Comparison of ENCODE assay signal across 9 cellular contexts in the genomic region with DNA sequence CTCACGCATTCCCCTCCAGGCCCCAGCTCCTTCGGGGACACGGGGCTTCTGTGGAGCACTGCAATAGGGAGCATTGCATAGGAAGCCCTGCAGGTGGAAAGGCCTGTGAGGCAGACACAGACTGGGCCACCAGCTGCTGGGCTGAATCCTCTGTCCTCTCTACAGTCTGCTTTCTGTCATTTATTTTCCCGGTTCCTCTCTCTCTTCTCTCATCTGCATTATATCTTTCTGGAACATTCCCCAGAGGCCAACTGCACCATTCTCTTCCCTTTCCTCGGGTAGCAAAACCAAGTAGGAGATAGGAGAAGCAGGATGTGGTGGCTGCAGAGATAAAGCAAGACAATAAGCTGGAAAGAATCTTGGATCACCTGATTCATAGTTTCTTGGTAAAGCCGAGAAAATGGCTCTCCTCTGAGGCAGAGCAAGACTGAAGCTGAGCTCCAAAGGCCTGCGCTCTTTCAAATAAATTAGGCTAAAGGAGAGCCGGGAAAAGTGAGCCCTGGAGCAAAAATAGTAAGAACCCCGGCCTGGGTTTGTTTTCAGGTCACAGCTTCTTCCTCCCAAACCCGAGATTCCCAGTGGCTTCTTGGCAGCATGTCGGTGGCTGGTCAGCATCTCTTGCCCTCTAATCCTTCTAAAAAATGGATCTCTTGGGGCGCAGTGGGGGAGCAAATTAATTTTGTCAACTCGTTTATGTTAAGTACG. TPM values are rescaled to one million over a fixed set of nuclear protein-coding genes. Genes with fewer than 3 reads are reported as not detected.
DNase-seq lines count a peak whose midpoint lies in the region; ATAC-seq and TF ChIP-seq lines count a peak whose summit lies in the region.
"Had no signal": no experiment of that assay in that cellular context is flagged by ENCODE, and none has a peak within 500 bp of the region (broad histone marks: within the 10 kb centered on the region; RNA-seq: fewer than 3 reads in every experiment).

No MANE protein-coding gene starts in this region.

- CTCF ChIA-PET in PC-3 (lab: Charles Lee): interaction anchor here (0.8 to 1.3 kb wide), 5 partner anchors 10 to 524 kb away, joined by 3 to 9 read pairs (median 3); a partner anchor contains a TSS
- CTCF ChIA-PET in activated naive CD4-positive, alpha-beta T cell treated with anti-CD3 and anti-CD28 coated beads for 36 hours (lab: Charles Lee): interaction anchor here (1.0 to 1.3 kb wide), 2 partner anchors 11 to 127 kb away, joined by 4 read pairs; no protein-coding TSS in a partner anchor

- no peaks in the 10 kb centered on the region for H4K20me1 ChIP-seq in PC-3 (ENCODE audit: low read length)

- no peaks in the 10 kb centered on the region for H3K79me2 ChIP-seq in PC-3 (ENCODE audit: low read length)

- TF ChIP-seq CTCF in PC-3 (conservative IDR thresholded peaks at IDR 0.05; ENCODE audit: low read depth, low read length) (no peak), lower lobe of right lung (IDR thresholded peaks at IDR 0.05) (no peak), tibial nerve (IDR thresholded peaks at IDR 0.05) (no peak)

- H3K4me1 ChIP-seq in PC-3 (ENCODE audit: insufficient read depth, low read length) (peaks cover 18% of the 10 kb centered on the region), lower lobe of right lung (peaks cover 12% of the 10 kb centered on the region), tibial nerve (peaks cover 0 to 14% (median 3%) of the 10 kb centered on the region in 4 donors)

- no peak overlapping the region for H3K27ac Mint-ChIP-seq in activated naive CD4-positive, alpha-beta T cell treated with anti-CD3 and anti-CD28 coated beads for 36 hours

- H3K9me3 ChIP-seq in PC-3 (ENCODE audit: low read length): no peaks in the 10 kb centered on the region
- H3K9me3 ChIP-seq in lower lobe of right lung: no peaks in the 10 kb centered on the region
- no peaks in the 10 kb centered on the region for H3K9me3 ChIP-seq in tibial nerve

- no TSS peak for BruUV-seq in PC-3 (replicated peaks; lab: Mats Ljungman, UMichigan)

- H3K36me3 Mint-ChIP-seq in activated naive CD4-positive, alpha-beta T cell treated with anti-CD3 and anti-CD28 coated beads for 36 hours (ENCODE audit: low read depth): no peaks in the 10 kb centered on the region

- ATAC-seq in PC-3 (peak; percentile 49), lower lobe of right lung (peak in 1 of 2 donors; percentile 10), HG03025 (IDR thresholded peaks at IDR 0.05; ENCODE audit: low FRiP score, unreplicated experiment) (no peak), HG02970 (IDR thresholded peaks at IDR 0.05; ENCODE audit: low FRiP score, unreplicated experiment) (no peak)

- no peak for DNase-seq in PC-3
- DNase-seq in lower lobe of right lung: no peak
- DNase-seq in tibial nerve (ENCODE audit: low spot score in 2 of 2): no peak
- no peak for DNase-seq in activated naive CD4-positive, alpha-beta T cell treated with anti-CD3 and anti-CD28 coated beads for 36 hours
- DNase-seq: stimulated activated naive CD4-positive, alpha-beta T cell had no signal

- no peaks in the 10 kb centered on the region for H3K4me1 Mint-ChIP-seq in activated naive CD4-positive, alpha-beta T cell treated with anti-CD3 and anti-CD28 coated beads for 36 hours (ENCODE audit: low read depth)

- no peaks in the 10 kb centered on the region for H3K27me3 Mint-ChIP-seq in activated naive CD4-positive, alpha-beta T cell treated with anti-CD3 and anti-CD28 coated beads for 36 hours (ENCODE audit: low read depth)

- no peak overlapping the region for H3K4me3 Mint-ChIP-seq in activated naive CD4-positive, alpha-beta T cell treated with anti-CD3 and anti-CD28 coated beads for 36 hours

- H3K4me3 ChIP-seq in PC-3 (ENCODE audit: low read length): no peak overlapping the region
- H3K4me3 ChIP-seq in lower lobe of right lung: no peak overlapping the region
- no peak overlapping the region for H3K4me3 ChIP-seq in tibial nerve
- H3K4me3 ChIP-seq: skin epidermis had no signal

- no peaks in the 10 kb centered on the region for H3K27me3 ChIP-seq in PC-3 (ENCODE audit: low read length)
- H3K27me3 ChIP-seq in lower lobe of right lung (ENCODE audit: low read depth): no peaks in the 10 kb centered on the region
- no peaks in the 10 kb centered on the region for H3K27me3 ChIP-seq in tibial nerve

- no peaks in the 10 kb centered on the region for H3K9me2 ChIP-seq in PC-3 (replicated peaks; ENCODE audit: low read length)

- no peak for TF ChIP-seq EP300 in tibial nerve (IDR thresholded peaks at IDR 0.05)

- WGBS in tibial nerve, 2 donors: 52 to 57% methylated on average over 14 of the region's 14 CpGs

- H3F3A ChIP-seq in PC-3 (ENCODE audit: low read length, unreplicated experiment): no peaks in the 10 kb centered on the region

- H3K9ac ChIP-seq in PC-3 (ENCODE audit: low read length): peak overlapping the region; percentile 51

- H2AFZ ChIP-seq in PC-3 (ENCODE audit: low read length): peak overlapping the region; percentile 62

- H3K9me3 Mint-ChIP-seq in activated naive CD4-positive, alpha-beta T cell treated with anti-CD3 and anti-CD28 coated beads for 36 hours: no peaks in the 10 kb centered on the region

- intact Hi-C loops in PC-3 (cut with micrococcal nuclease): loop anchor here (1.0 kb wide), 6 partner anchors 86 to 524 kb away; no protein-coding TSS in a partner anchor
- intact Hi-C loops in lower lobe of right lung (cut with DNase I): loop anchor here (10.0 kb wide), 1 partner anchor 85 kb away; no protein-coding TSS in a partner anchor
- intact Hi-C loops in activated naive CD4-positive, alpha-beta T cell treated with anti-CD3 and anti-CD28 coated beads for 36 hours (cut with micrococcal nuclease): loop anchor here (1.0 to 2.0 kb wide), 4 partner anchors 86 to 525 kb away; no protein-coding TSS in a partner anchor

- TF ChIP-seq POLR2A in tibial nerve (IDR thresholded peaks at IDR 0.05): no peak

- POLR2A ChIA-PET in PC-3 (lab: Charles Lee; ENCODE audit: unreplicated experiment): interaction anchor here (0.7 kb wide), 2 partner anchors 81 to 137 kb away, joined by 3 to 4 read pairs; no protein-coding TSS in a partner anchor

- H3K4me2 ChIP-seq in PC-3 (ENCODE audit: low read length): peak overlapping the region; percentile 24

- peak overlapping the region; percentile 55 for H3K27ac ChIP-seq in PC-3 (ENCODE audit: low read length)
- peak overlapping the region; percentile 58 for H3K27ac ChIP-seq in cingulate gyrus (ENCODE audit: low read depth, low read length)
- H3K27ac ChIP-seq in lower lobe of right lung: peak overlapping the region; percentile 50
- H3K27ac ChIP-seq in tibial nerve: peak overlapping the region; percentile 2 to 83 (median 46)

- H3K36me3 ChIP-seq in PC-3 (ENCODE audit: low read depth, low read length): no peaks in the 10 kb centered on the region
- H3K36me3 ChIP-seq in lower lobe of right lung: no peaks in the 10 kb centered on the region
- H3K36me3 ChIP-seq in tibial nerve: no peaks in the 10 kb centered on the region

RNA-seq across cellular contexts. Expression of a gene that starts 5.3 kb away (rescaled TPM):
- total RNA-seq in PC-3 (2014; rRNA removed): 0.23 and 0.40 TPM in 2 replicates
- not detected for total RNA-seq in lower lobe of right lung
- total RNA-seq in tibial nerve: not detected
- not detected for total RNA-seq in activated naive CD4-positive, alpha-beta T cell treated with anti-CD3 and anti-CD28 coated beads for 36 hours
